Comparison of ENCODE assay signal across 14 cellular contexts in genomic region chr17:58153046-58153445, GRCh38. TPM values are rescaled to one million over a fixed set of nuclear protein-coding genes. Genes with fewer than 3 reads are reported as not detected.
DNase-seq lines count a peak whose midpoint lies in the region; ATAC-seq and TF ChIP-seq lines count a peak whose summit lies in the region.
"Had no signal": no experiment of that assay in that cellular context is flagged by ENCODE, and none has a peak within 500 bp of the region (broad histone marks: within the 10 kb centered on the region; RNA-seq: fewer than 3 reads in every experiment).

No MANE protein-coding gene starts in this region.

- peaks cover 58% of the 10 kb centered on the region for H3K4me1 Mint-ChIP-seq in activated CD8-positive, alpha-beta T cell treated with anti-CD3 and anti-CD28 coated beads, Interleukin-2, amount 10 ng/mL, durations not matched to agents 7 days and 5 days (ENCODE audit: low read depth)
- H3K4me1 Mint-ChIP-seq in glutamatergic neuron (ENCODE audit: low read depth, unreplicated experiment) (peaks cover 4% of the 10 kb centered on the region), osteocyte (ENCODE audit: unreplicated experiment) (peaks cover 8% of the 10 kb centered on the region)

- ATAC-seq in activated CD8-positive, alpha-beta T cell treated with anti-CD3 and anti-CD28 coated beads, Interleukin-2, amount 10 ng/mL, durations not matched to agents 7 days and 5 days, result peak; percentile 78
- ATAC-seq in left cardiac atrium, result peak; percentile 47 to 56
- peak; percentile 57 for ATAC-seq in stimulated activated naive CD8-positive, alpha-beta T cell treated with anti-CD3 and anti-CD28 coated beads, Interleukin-15, Interleukin-2, amounts not matched to agents 100 U/mL and 50 U/mL, for 24 hours

- intact Hi-C loops in left cardiac atrium (cut with DNase I), result no loop called here

- CTCF ChIA-PET in activated CD8-positive, alpha-beta T cell treated with anti-CD3 and anti-CD28 coated beads, Interleukin-2, amount 10 ng/mL, durations not matched to agents 7 days and 5 days (lab: Charles Lee), result interaction anchor here (0.9 to 3.5 kb wide), 4 partner anchors 12 to 40 kb away, joined by 3 to 30 read pairs (median 4); no protein-coding TSS in a partner anchor
- CTCF ChIA-PET in RWPE1 (lab: Yijun Ruan, JAX), result no interaction called here

- peaks cover 10% of the 10 kb centered on the region for H3K9me3 Mint-ChIP-seq in activated CD8-positive, alpha-beta T cell treated with anti-CD3 and anti-CD28 coated beads, Interleukin-2, amount 10 ng/mL, durations not matched to agents 7 days and 5 days (ENCODE audit: insufficient read depth)
- H3K9me3 Mint-ChIP-seq in glutamatergic neuron (ENCODE audit: unreplicated experiment) (no peaks in the 10 kb centered on the region), osteocyte (ENCODE audit: unreplicated experiment) (no peaks in the 10 kb centered on the region)

- H3K27me3 Mint-ChIP-seq in activated CD8-positive, alpha-beta T cell treated with anti-CD3 and anti-CD28 coated beads, Interleukin-2, amount 10 ng/mL, durations not matched to agents 7 days and 5 days (ENCODE audit: low read depth), result peaks cover 18% of the 10 kb centered on the region
- H3K27me3 Mint-ChIP-seq in glutamatergic neuron (ENCODE audit: unreplicated experiment) (peaks cover 8% of the 10 kb centered on the region), osteocyte (ENCODE audit: unreplicated experiment) (peaks cover 77% of the 10 kb centered on the region)

- H3K36me3 Mint-ChIP-seq in activated CD8-positive, alpha-beta T cell treated with anti-CD3 and anti-CD28 coated beads, Interleukin-2, amount 10 ng/mL, durations not matched to agents 7 days and 5 days (ENCODE audit: low read depth), result peaks cover 11% of the 10 kb centered on the region
- peaks cover 9% of the 10 kb centered on the region for H3K36me3 Mint-ChIP-seq in glutamatergic neuron (ENCODE audit: unreplicated experiment)
- no peaks in the 10 kb centered on the region for H3K36me3 Mint-ChIP-seq in osteocyte (ENCODE audit: unreplicated experiment)

- H3K27ac ChIP-seq in RWPE1, result no peak overlapping the region
- H3K27ac ChIP-seq: neutrophil had no signal

- H3K4me3 Mint-ChIP-seq in activated CD8-positive, alpha-beta T cell treated with anti-CD3 and anti-CD28 coated beads, Interleukin-2, amount 10 ng/mL, durations not matched to agents 7 days and 5 days, result peak overlapping the region; percentile 51
- H3K4me3 Mint-ChIP-seq in glutamatergic neuron (ENCODE audit: unreplicated experiment) (no peak overlapping the region), osteocyte (ENCODE audit: unreplicated experiment) (no peak overlapping the region)

- TF ChIP-seq CTCF in glutamatergic neuron (IDR thresholded peaks at IDR 0.05; ENCODE audit: partially characterized antibody, unreplicated experiment) (no peak), osteocyte (IDR thresholded peaks at IDR 0.05) (no peak), RWPE1 (conservative IDR thresholded peaks at IDR 0.05; ENCODE audit: low read depth) (no peak)

- peak; percentile 10 for DNase-seq in activated CD4-positive, CD25-positive, alpha-beta regulatory T cell treated with anti-CD3 and anti-CD28 coated beads, Interleukin-2, amount 50 U/mL, for 16 hours (ENCODE audit: low read depth, low spot score)
- DNase-seq in activated CD4-positive, CD25-positive, alpha-beta regulatory T cell treated with anti-CD3 and anti-CD28 coated beads, Interleukin-2, amount 50 U/mL, for 72 hours, result no peak
- DNase-seq in activated CD8-positive, alpha-beta T cell treated with anti-CD3 and anti-CD28 coated beads, Interleukin-2, amount 10 ng/mL, durations not matched to agents 7 days and 5 days, result peak; percentile 82
- DNase-seq in left cardiac atrium (no peak), glutamatergic neuron (no peak), osteocyte (ENCODE audit: extremely low spot score, unreplicated experiment) (no peak), RWPE1 (ENCODE audit: low spot score) (no peak)
- DNase-seq in stimulated activated naive CD8-positive, alpha-beta T cell treated with anti-CD3 and anti-CD28 coated beads, Interleukin-15, Interleukin-2, amounts not matched to agents 100 U/mL and 50 U/mL, for 24 hours, result peak; percentile 46
- DNase-seq: 8988T, NCI-H2107, SK-N-SH had no signal

- POLR2A ChIA-PET in activated CD8-positive, alpha-beta T cell treated with anti-CD3 and anti-CD28 coated beads, Interleukin-2, amount 10 ng/mL, durations not matched to agents 7 days and 5 days (lab: Charles Lee), result interaction anchor here (1.2 to 1.5 kb wide), 2 partner anchors 18 to 66 kb away, joined by 3 read pairs; partner anchors contain the start of gene MKS1
- POLR2A ChIA-PET in RWPE1 (lab: Yijun Ruan, JAX; ENCODE audit: low non-redundant PET), result no interaction called here

- peak overlapping the region; percentile 91 for H3K27ac Mint-ChIP-seq in activated CD8-positive, alpha-beta T cell treated with anti-CD3 and anti-CD28 coated beads, Interleukin-2, amount 10 ng/mL, durations not matched to agents 7 days and 5 days
- H3K27ac Mint-ChIP-seq in glutamatergic neuron (ENCODE audit: unreplicated experiment), result no peak overlapping the region
- H3K27ac Mint-ChIP-seq in osteocyte (ENCODE audit: unreplicated experiment), result no peak overlapping the region

RNA-seq across cellular contexts. Expression of gene OR4D1, which starts 4.9 kb away (rescaled TPM):
- under 1 TPM; 0.50 TPM for total RNA-seq in activated CD8-positive, alpha-beta T cell treated with anti-CD3 and anti-CD28 coated beads, Interleukin-2, amount 10 ng/mL, durations not matched to agents 7 days and 5 days
- not detected for total RNA-seq in left cardiac atrium
- total RNA-seq in glutamatergic neuron (ENCODE audit: unreplicated experiment), result not detected
- total RNA-seq in osteocyte, result 0.11 TPM in 1 of 2 replicates, not detected in the other
- total RNA-seq: chondrocyte, subcutaneous adipose tissue had no signal

RNA-seq across cellular contexts. Expression of gene OR4D2, which starts 13.7 kb away (rescaled TPM):
- total RNA-seq in activated CD8-positive, alpha-beta T cell treated with anti-CD3 and anti-CD28 coated beads, Interleukin-2, amount 10 ng/mL, durations not matched to agents 7 days and 5 days, result not detected
- total RNA-seq in left cardiac atrium (not detected), glutamatergic neuron (ENCODE audit: unreplicated experiment) (not detected), osteocyte (not detected in 2 replicates)
- total RNA-seq: chondrocyte, subcutaneous adipose tissue had no signal

RNA-seq across cellular contexts. Expression of gene EPX, which starts 39.5 kb away (rescaled TPM):
- total RNA-seq in activated CD8-positive, alpha-beta T cell treated with anti-CD3 and anti-CD28 coated beads, Interleukin-2, amount 10 ng/mL, durations not matched to agents 7 days and 5 days, result not detected
- total RNA-seq in left cardiac atrium (not detected), glutamatergic neuron (ENCODE audit: unreplicated experiment) (not detected), osteocyte (not detected in 2 replicates)
- total RNA-seq: chondrocyte, subcutaneous adipose tissue had no signal

Comparison
In these comparisons a context has a peak if more than half of its experiments do, and no peak if none do; other contexts are left out.
1. DNase-seq: peak in activated CD4-positive, CD25-positive, alpha-beta regulatory T cell treated with anti-CD3 and anti-CD28 coated beads, Interleukin-2, amount 50 U/mL, for 16 hours (single experiment), activated CD8-positive, alpha-beta T cell treated with anti-CD3 and anti-CD28 coated beads, Interleukin-2, amount 10 ng/mL, durations not matched to agents 7 days and 5 days (single experiment) and stimulated activated naive CD8-positive, alpha-beta T cell treated with anti-CD3 and anti-CD28 coated beads, Interleukin-15, Interleukin-2, amounts not matched to agents 100 U/mL and 50 U/mL, for 24 hours (single experiment); none in activated CD4-positive, CD25-positive, alpha-beta regulatory T cell treated with anti-CD3 and anti-CD28 coated beads, Interleukin-2, amount 50 U/mL, for 72 hours (single experiment), left cardiac atrium (single experiment), glutamatergic neuron (single experiment), osteocyte (single experiment) and RWPE1 (single experiment).
2. Peak in every context shown above with its lines, with median percentiles within 50 percentile points of each other: ATAC-seq.